Comparison of ENCODE assay signal across 1 cellular context in genomic region chrX:31293409-31293808, GRCh38.
TF ChIP-seq lines count a peak whose summit lies in the region.

No MANE protein-coding gene starts in this region.

TF ChIP-seq in GM12878, 131 proteins besides CTCF, POLR2A, EP300 and RAD21:
- TF ChIP-seq EZH2 (IDR thresholded peaks at IDR 0.05; ENCODE audit: borderline replicate concordance, control insufficient read depth, low read depth, low read length) (no peak), SMC3 (IDR thresholded peaks at IDR 0.05; ENCODE audit: borderline replicate concordance, low read length) (peak; percentile 93), YY1 (IDR thresholded peaks at IDR 0.05; ENCODE audit: low read depth, low read length) (0 out of 2 replicates have a peak, but pooled peaks have one; percentile 37), ZNF592 (IDR thresholded peaks at IDR 0.05) (0 out of 2 replicates have a peak, but pooled peaks have one; percentile 42)
